9 cellular contexts compared by ENCODE assay signal in genomic region chr10:14648936-14649335, GRCh38.
DNase-seq lines count a peak whose midpoint lies in the region; ATAC-seq and TF ChIP-seq lines count a peak whose summit lies in the region.
"Had no signal": no experiment of that assay in that cellular context is flagged by ENCODE, and none has a peak within 500 bp of the region (broad histone marks: within the 10 kb centered on the region; RNA-seq: fewer than 3 reads in every experiment).

No MANE protein-coding gene starts in this region.

- no peaks in the 10 kb centered on the region for H3K36me3 Mint-ChIP-seq in CD4-positive, CD25-positive, alpha-beta regulatory T cell
- no peaks in the 10 kb centered on the region for H3K36me3 Mint-ChIP-seq in neural progenitor cell

- no peak for ATAC-seq in CD4-positive, CD25-positive, alpha-beta regulatory T cell (ENCODE audit: low read depth in 2 of 2)

- H2AFZ ChIP-seq in Karpas-422 (ENCODE audit: low read length) (peak overlapping the region; percentile 53), neural progenitor cell (replicated peaks) (no peak overlapping the region)

- H3K4me2 ChIP-seq in Karpas-422 (ENCODE audit: low read depth, low read length, poor library complexity, severe bottlenecking) (peak overlapping the region; percentile 59), neural progenitor cell (peak overlapping the region; percentile 62)

- H3K79me2 ChIP-seq in Karpas-422 (ENCODE audit: low read length): no peaks in the 10 kb centered on the region
- H3K79me2 ChIP-seq in neural progenitor cell (ENCODE audit: low read depth): no peaks in the 10 kb centered on the region

- no peak for DNase-seq in CD4-positive, CD25-positive, alpha-beta regulatory T cell
- DNase-seq in Karpas-422 (no peak), colonic mucosa (no peak), neural progenitor cell (ENCODE audit: low spot score) (no peak), posterior cingulate gyrus (no peak), midbrain (lab: John Stamatoyannopoulos, UW) (no peak), NCI-H1105 treated with DMSO at 0.1 percent for 48 hours (lab: John Stamatoyannopoulos, UW) (no peak), kidney tubule cell (ENCODE audit: low spot score) (no peak)
- DNase-seq: ovary had no signal

- H3K9me2 ChIP-seq in Karpas-422 (replicated peaks; ENCODE audit: insufficient read depth, low read length): no peaks in the 10 kb centered on the region

- H3K4me1 Mint-ChIP-seq in CD4-positive, CD25-positive, alpha-beta regulatory T cell: peaks cover 22 to 58% (median 32%) of the 10 kb centered on the region in 4 donors
- peaks cover 62% of the 10 kb centered on the region for H3K4me1 Mint-ChIP-seq in neural progenitor cell

- H3K36me3 ChIP-seq in CD4-positive, CD25-positive, alpha-beta regulatory T cell (ENCODE audit: control insufficient read depth, insufficient read depth, low read length): no peaks in the 10 kb centered on the region
- no peaks in the 10 kb centered on the region for H3K36me3 ChIP-seq in Karpas-422 (ENCODE audit: insufficient read depth, low read length)
- no peaks in the 10 kb centered on the region for H3K36me3 ChIP-seq in colonic mucosa
- H3K36me3 ChIP-seq in neural progenitor cell: no peaks in the 10 kb centered on the region
- H3K36me3 ChIP-seq: ovary had no signal

- peak overlapping the region; percentile 84 for H3K4me3 ChIP-seq in CD4-positive, CD25-positive, alpha-beta regulatory T cell (ENCODE audit: low read depth, low read length)
- H3K4me3 ChIP-seq in Karpas-422 (ENCODE audit: low read length) (no peak overlapping the region), colonic mucosa (no peak overlapping the region), neural progenitor cell (no peak overlapping the region)
- H3K4me3 ChIP-seq: ovary had no signal

- H3K27me3 Mint-ChIP-seq in CD4-positive, CD25-positive, alpha-beta regulatory T cell: no peaks in the 10 kb centered on the region
- peaks cover 10% of the 10 kb centered on the region for H3K27me3 Mint-ChIP-seq in neural progenitor cell (ENCODE audit: insufficient read depth, low read depth)

- intact Hi-C loops in colonic mucosa (cut with DNase I) (no loop called here), posterior cingulate gyrus (cut with DNase I) (no loop called here)

- peak overlapping the region; percentile 91 for H3K27ac ChIP-seq in CD4-positive, CD25-positive, alpha-beta regulatory T cell (ENCODE audit: insufficient read depth, low read length, poor library complexity, severe bottlenecking)
- peak overlapping the region; percentile 64 for H3K27ac ChIP-seq in Karpas-422 (ENCODE audit: low read length)
- peak overlapping the region; percentile 56 for H3K27ac ChIP-seq in colonic mucosa
- no peak overlapping the region for H3K27ac ChIP-seq in neural progenitor cell
- H3K27ac ChIP-seq: ovary had no signal

- H4K20me1 ChIP-seq in Karpas-422 (ENCODE audit: insufficient read depth, low read depth, low read length): no peaks in the 10 kb centered on the region
- H4K20me1 ChIP-seq in neural progenitor cell (ENCODE audit: low read depth): no peaks in the 10 kb centered on the region

- TF ChIP-seq CTCF in colonic mucosa (IDR thresholded peaks at IDR 0.05) (no peak), neural progenitor cell (IDR thresholded peaks at IDR 0.05) (no peak)

- H3K4me1 ChIP-seq in CD4-positive, CD25-positive, alpha-beta regulatory T cell (ENCODE audit: control insufficient read depth, insufficient read depth, low read length, poor library complexity, severe bottlenecking): peaks cover 36% of the 10 kb centered on the region
- H3K4me1 ChIP-seq in Karpas-422 (ENCODE audit: low read length) (peaks cover 49% of the 10 kb centered on the region), colonic mucosa (peaks cover 4% of the 10 kb centered on the region), neural progenitor cell (peaks cover 42% of the 10 kb centered on the region)

- H3K9me3 ChIP-seq in CD4-positive, CD25-positive, alpha-beta regulatory T cell (ENCODE audit: control insufficient read depth in 2 of 2, low read length in 2 of 2): no peaks in the 10 kb centered on the region
- H3K9me3 ChIP-seq in Karpas-422 (ENCODE audit: low read length) (no peaks in the 10 kb centered on the region), colonic mucosa (no peaks in the 10 kb centered on the region), neural progenitor cell (ENCODE audit: low read depth) (no peaks in the 10 kb centered on the region)
- H3K9me3 ChIP-seq: ovary had no signal

- H3F3A ChIP-seq in neural progenitor cell (ENCODE audit: low read depth): peaks cover 23% of the 10 kb centered on the region

- H3K27me3 ChIP-seq in CD4-positive, CD25-positive, alpha-beta regulatory T cell (ENCODE audit: control insufficient read depth, insufficient read depth, low read length): no peaks in the 10 kb centered on the region
- H3K27me3 ChIP-seq in Karpas-422 (ENCODE audit: low read length) (no peaks in the 10 kb centered on the region), colonic mucosa (no peaks in the 10 kb centered on the region), neural progenitor cell (no peaks in the 10 kb centered on the region)
- H3K27me3 ChIP-seq: ovary had no signal

- H3K9ac ChIP-seq in Karpas-422 (ENCODE audit: low read length): peak overlapping the region; percentile 52; the same call in 1 of the 2 replicates
- H3K9ac ChIP-seq in colonic mucosa (ENCODE audit: low read depth in 2 of 2, low read length in 2 of 2): no peak overlapping the region
- no peak overlapping the region for H3K9ac ChIP-seq in neural progenitor cell

- peak overlapping the region; percentile 92 to 99 (median 96) for H3K27ac Mint-ChIP-seq in CD4-positive, CD25-positive, alpha-beta regulatory T cell
- peak overlapping the region; percentile 97 for H3K27ac Mint-ChIP-seq in neural progenitor cell

- peak overlapping the region; percentile 66 to 90 (median 88) for H3K4me3 Mint-ChIP-seq in CD4-positive, CD25-positive, alpha-beta regulatory T cell
- peak overlapping the region; percentile 9 for H3K4me3 Mint-ChIP-seq in neural progenitor cell

- H3K9me3 Mint-ChIP-seq in CD4-positive, CD25-positive, alpha-beta regulatory T cell: no peaks in the 10 kb centered on the region
- no peaks in the 10 kb centered on the region for H3K9me3 Mint-ChIP-seq in neural progenitor cell
